1 cellular context compared by ENCODE assay signal in the genomic region with DNA sequence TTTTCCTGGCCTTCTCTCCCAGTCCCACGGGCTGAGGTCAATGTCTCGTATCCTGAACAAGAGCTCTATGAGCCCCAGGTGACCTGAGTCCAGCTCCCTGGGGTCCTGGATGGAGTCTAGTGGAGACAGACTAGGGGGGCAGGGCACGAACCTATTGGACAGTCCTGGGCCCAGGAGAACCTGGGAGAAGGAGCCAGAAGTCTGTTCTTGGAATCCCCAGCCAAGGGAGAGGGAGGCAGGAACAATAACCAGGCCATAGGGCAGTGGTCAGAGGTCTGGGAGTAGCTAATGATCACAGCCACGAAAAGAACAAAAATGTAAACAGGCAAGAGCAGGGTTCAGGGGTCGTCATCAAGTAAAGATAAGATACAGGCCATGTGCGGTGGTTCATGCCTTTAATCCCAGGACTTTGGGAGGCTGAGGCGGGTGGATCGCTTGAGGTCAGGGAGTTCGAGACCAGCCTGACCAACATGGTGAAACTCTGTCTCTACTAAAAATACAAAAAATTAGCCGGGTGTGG.
TF ChIP-seq lines count a peak whose summit lies in the region.

No MANE protein-coding gene starts in this region.

TF ChIP-seq in HepG2, 621 proteins besides CTCF, POLR2A, EP300 and RAD21 (continued from another document and continues in another):
- TF ChIP-seq, protein P1, sequence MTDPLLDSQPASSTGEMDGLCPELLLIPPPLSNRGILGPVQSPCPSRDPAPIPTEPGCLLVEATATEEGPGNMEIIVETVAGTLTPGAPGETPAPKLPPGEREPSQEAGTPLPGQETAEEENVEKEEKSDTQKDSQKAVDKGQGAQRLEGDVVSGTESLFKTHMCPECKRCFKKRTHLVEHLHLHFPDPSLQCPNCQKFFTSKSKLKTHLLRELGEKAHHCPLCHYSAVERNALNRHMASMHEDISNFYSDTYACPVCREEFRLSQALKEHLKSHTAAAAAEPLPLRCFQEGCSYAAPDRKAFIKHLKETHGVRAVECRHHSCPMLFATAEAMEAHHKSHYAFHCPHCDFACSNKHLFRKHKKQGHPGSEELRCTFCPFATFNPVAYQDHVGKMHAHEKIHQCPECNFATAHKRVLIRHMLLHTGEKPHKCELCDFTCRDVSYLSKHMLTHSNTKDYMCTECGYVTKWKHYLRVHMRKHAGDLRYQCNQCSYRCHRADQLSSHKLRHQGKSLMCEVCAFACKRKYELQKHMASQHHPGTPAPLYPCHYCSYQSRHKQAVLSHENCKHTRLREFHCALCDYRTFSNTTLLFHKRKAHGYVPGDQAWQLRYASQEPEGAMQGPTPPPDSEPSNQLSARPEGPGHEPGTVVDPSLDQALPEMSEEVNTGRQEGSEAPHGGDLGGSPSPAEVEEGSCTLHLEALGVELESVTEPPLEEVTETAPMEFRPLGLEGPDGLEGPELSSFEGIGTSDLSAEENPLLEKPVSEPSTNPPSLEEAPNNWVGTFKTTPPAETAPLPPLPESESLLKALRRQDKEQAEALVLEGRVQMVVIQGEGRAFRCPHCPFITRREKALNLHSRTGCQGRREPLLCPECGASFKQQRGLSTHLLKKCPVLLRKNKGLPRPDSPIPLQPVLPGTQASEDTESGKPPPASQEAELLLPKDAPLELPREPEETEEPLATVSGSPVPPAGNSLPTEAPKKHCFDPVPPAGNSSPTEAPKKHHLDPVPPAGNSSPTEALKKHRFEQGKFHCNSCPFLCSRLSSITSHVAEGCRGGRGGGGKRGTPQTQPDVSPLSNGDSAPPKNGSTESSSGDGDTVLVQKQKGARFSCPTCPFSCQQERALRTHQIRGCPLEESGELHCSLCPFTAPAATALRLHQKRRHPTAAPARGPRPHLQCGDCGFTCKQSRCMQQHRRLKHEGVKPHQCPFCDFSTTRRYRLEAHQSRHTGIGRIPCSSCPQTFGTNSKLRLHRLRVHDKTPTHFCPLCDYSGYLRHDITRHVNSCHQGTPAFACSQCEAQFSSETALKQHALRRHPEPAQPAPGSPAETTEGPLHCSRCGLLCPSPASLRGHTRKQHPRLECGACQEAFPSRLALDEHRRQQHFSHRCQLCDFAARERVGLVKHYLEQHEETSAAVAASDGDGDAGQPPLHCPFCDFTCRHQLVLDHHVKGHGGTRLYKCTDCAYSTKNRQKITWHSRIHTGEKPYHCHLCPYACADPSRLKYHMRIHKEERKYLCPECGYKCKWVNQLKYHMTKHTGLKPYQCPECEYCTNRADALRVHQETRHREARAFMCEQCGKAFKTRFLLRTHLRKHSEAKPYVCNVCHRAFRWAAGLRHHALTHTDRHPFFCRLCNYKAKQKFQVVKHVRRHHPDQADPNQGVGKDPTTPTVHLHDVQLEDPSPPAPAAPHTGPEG (CRISPR knock-in tag; IDR thresholded peaks at IDR 0.05): no peak
- TF ChIP-seq ZNF317 (CRISPR knock-in tag; IDR thresholded peaks at IDR 0.05): peak; percentile 19; the same call in 1 of the 2 replicates
- peak; percentile 65; the same call in 1 of the 2 replicates for TF ChIP-seq ZNF292 (CRISPR knock-in tag; IDR thresholded peaks at IDR 0.05; ENCODE audit: borderline replicate concordance, low read depth)
- TF ChIP-seq NCOR1 (IDR thresholded peaks at IDR 0.05; ENCODE audit: borderline replicate concordance, low read length): peak; percentile 48; the same call in 1 of the 2 replicates
- TF ChIP-seq ZNF446 (CRISPR knock-in tag; IDR thresholded peaks at IDR 0.05): no peak
- TF ChIP-seq ZBTB38 (CRISPR knock-in tag; IDR thresholded peaks at IDR 0.05): peak; percentile 60; the same call in 1 of the 2 replicates
- no peak for TF ChIP-seq SETDB1 (CRISPR knock-in tag; IDR thresholded peaks at IDR 0.05; ENCODE audit: borderline replicate concordance)
- TF ChIP-seq, protein P2, sequence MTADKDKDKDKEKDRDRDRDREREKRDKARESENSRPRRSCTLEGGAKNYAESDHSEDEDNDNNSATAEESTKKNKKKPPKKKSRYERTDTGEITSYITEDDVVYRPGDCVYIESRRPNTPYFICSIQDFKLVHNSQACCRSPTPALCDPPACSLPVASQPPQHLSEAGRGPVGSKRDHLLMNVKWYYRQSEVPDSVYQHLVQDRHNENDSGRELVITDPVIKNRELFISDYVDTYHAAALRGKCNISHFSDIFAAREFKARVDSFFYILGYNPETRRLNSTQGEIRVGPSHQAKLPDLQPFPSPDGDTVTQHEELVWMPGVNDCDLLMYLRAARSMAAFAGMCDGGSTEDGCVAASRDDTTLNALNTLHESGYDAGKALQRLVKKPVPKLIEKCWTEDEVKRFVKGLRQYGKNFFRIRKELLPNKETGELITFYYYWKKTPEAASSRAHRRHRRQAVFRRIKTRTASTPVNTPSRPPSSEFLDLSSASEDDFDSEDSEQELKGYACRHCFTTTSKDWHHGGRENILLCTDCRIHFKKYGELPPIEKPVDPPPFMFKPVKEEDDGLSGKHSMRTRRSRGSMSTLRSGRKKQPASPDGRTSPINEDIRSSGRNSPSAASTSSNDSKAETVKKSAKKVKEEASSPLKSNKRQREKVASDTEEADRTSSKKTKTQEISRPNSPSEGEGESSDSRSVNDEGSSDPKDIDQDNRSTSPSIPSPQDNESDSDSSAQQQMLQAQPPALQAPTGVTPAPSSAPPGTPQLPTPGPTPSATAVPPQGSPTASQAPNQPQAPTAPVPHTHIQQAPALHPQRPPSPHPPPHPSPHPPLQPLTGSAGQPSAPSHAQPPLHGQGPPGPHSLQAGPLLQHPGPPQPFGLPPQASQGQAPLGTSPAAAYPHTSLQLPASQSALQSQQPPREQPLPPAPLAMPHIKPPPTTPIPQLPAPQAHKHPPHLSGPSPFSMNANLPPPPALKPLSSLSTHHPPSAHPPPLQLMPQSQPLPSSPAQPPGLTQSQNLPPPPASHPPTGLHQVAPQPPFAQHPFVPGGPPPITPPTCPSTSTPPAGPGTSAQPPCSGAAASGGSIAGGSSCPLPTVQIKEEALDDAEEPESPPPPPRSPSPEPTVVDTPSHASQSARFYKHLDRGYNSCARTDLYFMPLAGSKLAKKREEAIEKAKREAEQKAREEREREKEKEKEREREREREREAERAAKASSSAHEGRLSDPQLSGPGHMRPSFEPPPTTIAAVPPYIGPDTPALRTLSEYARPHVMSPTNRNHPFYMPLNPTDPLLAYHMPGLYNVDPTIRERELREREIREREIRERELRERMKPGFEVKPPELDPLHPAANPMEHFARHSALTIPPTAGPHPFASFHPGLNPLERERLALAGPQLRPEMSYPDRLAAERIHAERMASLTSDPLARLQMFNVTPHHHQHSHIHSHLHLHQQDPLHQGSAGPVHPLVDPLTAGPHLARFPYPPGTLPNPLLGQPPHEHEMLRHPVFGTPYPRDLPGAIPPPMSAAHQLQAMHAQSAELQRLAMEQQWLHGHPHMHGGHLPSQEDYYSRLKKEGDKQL (CRISPR knock-in tag; IDR thresholded peaks at IDR 0.05; ENCODE audit: low read depth): no peak
- peak; percentile 64 for TF ChIP-seq ISL2 (CRISPR knock-in tag; IDR thresholded peaks at IDR 0.05)
- peak; percentile 65; the same call in 1 of the 2 replicates for TF ChIP-seq RXRA (CRISPR knock-in tag; IDR thresholded peaks at IDR 0.05)
- 0 out of 2 replicates have a peak, but pooled peaks have one; percentile 35 for TF ChIP-seq ARNT2 (CRISPR knock-in tag; IDR thresholded peaks at IDR 0.05; ENCODE audit: low read depth)
- peak; percentile 88; the same call in 1 of the 2 replicates for TF ChIP-seq ADNP (CRISPR knock-in tag; IDR thresholded peaks at IDR 0.05)
- TF ChIP-seq, protein P3, sequence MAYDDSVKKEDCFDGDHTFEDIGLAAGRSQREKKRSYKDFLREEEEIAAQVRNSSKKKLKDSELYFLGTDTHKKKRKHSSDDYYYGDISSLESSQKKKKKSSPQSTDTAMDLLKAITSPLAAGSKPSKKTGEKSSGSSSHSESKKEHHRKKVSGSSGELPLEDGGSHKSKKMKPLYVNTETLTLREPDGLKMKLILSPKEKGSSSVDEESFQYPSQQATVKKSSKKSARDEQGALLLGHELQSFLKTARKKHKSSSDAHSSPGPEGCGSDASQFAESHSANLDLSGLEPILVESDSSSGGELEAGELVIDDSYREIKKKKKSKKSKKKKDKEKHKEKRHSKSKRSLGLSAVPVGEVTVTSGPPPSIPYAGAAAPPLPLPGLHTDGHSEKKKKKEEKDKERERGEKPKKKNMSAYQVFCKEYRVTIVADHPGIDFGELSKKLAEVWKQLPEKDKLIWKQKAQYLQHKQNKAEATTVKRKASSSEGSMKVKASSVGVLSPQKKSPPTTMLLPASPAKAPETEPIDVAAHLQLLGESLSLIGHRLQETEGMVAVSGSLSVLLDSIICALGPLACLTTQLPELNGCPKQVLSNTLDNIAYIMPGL (CRISPR knock-in tag; IDR thresholded peaks at IDR 0.05; ENCODE audit: borderline replicate concordance in 1 of 2, low read depth in 1 of 2): 0 out of 4 replicates have a peak, but pooled peaks have one; percentile 28 to 38
- TF ChIP-seq CHD4 (IDR thresholded peaks at IDR 0.05; ENCODE audit: borderline replicate concordance, low read length): peak; percentile 87; the same call in 1 of the 2 replicates
- 0 out of 2 replicates have a peak, but pooled peaks have one; percentile 38 for TF ChIP-seq ELF3 (CRISPR knock-in tag; IDR thresholded peaks at IDR 0.05)
- TF ChIP-seq, protein P4, sequence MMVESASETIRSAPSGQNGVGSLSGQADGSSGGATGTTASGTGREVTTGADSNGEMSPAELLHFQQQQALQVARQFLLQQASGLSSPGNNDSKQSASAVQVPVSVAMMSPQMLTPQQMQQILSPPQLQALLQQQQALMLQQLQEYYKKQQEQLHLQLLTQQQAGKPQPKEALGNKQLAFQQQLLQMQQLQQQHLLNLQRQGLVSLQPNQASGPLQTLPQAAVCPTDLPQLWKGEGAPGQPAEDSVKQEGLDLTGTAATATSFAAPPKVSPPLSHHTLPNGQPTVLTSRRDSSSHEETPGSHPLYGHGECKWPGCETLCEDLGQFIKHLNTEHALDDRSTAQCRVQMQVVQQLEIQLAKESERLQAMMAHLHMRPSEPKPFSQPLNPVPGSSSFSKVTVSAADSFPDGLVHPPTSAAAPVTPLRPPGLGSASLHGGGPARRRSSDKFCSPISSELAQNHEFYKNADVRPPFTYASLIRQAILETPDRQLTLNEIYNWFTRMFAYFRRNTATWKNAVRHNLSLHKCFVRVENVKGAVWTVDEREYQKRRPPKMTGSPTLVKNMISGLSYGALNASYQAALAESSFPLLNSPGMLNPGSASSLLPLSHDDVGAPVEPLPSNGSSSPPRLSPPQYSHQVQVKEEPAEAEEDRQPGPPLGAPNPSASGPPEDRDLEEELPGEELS (CRISPR knock-in tag; IDR thresholded peaks at IDR 0.05): peak; percentile 88
- peak; percentile 65 for TF ChIP-seq BCL6 (CRISPR knock-in tag; IDR thresholded peaks at IDR 0.05)
- TF ChIP-seq ZIK1 (CRISPR knock-in tag; IDR thresholded peaks at IDR 0.05; ENCODE audit: borderline replicate concordance, low read depth): no peak
- TF ChIP-seq, protein P5, sequence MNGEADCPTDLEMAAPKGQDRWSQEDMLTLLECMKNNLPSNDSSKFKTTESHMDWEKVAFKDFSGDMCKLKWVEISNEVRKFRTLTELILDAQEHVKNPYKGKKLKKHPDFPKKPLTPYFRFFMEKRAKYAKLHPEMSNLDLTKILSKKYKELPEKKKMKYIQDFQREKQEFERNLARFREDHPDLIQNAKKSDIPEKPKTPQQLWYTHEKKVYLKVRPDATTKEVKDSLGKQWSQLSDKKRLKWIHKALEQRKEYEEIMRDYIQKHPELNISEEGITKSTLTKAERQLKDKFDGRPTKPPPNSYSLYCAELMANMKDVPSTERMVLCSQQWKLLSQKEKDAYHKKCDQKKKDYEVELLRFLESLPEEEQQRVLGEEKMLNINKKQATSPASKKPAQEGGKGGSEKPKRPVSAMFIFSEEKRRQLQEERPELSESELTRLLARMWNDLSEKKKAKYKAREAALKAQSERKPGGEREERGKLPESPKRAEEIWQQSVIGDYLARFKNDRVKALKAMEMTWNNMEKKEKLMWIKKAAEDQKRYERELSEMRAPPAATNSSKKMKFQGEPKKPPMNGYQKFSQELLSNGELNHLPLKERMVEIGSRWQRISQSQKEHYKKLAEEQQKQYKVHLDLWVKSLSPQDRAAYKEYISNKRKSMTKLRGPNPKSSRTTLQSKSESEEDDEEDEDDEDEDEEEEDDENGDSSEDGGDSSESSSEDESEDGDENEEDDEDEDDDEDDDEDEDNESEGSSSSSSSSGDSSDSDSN (CRISPR knock-in tag; IDR thresholded peaks at IDR 0.05): 0 out of 2 replicates have a peak, but pooled peaks have one; percentile 13
- TF ChIP-seq GATA4 (IDR thresholded peaks at IDR 0.05; ENCODE audit: borderline replicate concordance, low read depth): peak; percentile 84; the same call in 1 of the 2 replicates
- 0 out of 2 replicates have a peak, but pooled peaks have one; percentile 58 for TF ChIP-seq ZNF564 (CRISPR knock-in tag; IDR thresholded peaks at IDR 0.05)
- TF ChIP-seq MAFK (conservative IDR thresholded peaks at IDR 0.05 in 1 of 2, IDR thresholded peaks at IDR 0.05 in 1 of 2; ENCODE audit: low read length in 2 of 2): no peak
- 0 out of 2 replicates have a peak, but pooled peaks have one; percentile 24 for TF ChIP-seq SPEN (CRISPR knock-in tag; IDR thresholded peaks at IDR 0.05; ENCODE audit: low read depth)
- TF ChIP-seq, protein P6, sequence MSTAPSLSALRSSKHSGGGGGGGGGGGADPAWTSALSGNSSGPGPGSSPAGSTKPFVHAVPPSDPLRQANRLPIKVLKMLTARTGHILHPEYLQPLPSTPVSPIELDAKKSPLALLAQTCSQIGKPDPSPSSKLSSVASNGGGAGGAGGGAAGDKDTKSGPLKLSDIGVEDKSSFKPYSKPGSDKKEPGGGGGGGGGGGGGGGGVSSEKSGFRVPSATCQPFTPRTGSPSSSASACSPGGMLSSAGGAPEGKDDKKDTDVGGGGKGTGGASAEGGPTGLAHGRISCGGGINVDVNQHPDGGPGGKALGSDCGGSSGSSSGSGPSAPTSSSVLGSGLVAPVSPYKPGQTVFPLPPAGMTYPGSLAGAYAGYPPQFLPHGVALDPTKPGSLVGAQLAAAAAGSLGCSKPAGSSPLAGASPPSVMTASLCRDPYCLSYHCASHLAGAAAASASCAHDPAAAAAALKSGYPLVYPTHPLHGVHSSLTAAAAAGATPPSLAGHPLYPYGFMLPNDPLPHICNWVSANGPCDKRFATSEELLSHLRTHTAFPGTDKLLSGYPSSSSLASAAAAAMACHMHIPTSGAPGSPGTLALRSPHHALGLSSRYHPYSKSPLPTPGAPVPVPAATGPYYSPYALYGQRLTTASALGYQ (CRISPR knock-in tag; IDR thresholded peaks at IDR 0.05): peak; percentile 63; the same call in 1 of the 2 replicates
- TF ChIP-seq, protein P7, sequence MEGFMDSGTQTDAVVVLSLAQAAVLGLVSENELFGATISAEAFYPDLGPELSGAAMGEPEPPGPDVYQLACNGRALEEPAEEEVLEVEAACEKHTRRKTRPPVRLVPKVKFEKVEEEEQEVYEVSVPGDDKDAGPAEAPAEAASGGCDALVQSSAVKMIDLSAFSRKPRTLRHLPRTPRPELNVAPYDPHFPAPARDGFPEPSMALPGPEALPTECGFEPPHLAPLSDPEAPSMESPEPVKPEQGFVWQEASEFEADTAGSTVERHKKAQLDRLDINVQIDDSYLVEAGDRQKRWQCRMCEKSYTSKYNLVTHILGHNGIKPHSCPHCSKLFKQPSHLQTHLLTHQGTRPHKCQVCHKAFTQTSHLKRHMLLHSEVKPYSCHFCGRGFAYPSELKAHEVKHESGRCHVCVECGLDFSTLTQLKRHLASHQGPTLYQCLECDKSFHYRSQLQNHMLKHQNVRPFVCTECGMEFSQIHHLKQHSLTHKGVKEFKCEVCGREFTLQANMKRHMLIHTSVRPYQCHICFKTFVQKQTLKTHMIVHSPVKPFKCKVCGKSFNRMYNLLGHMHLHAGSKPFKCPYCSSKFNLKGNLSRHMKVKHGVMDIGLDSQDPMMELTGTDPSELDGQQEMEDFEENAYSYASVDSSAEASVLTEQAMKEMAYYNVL (CRISPR knock-in tag; IDR thresholded peaks at IDR 0.05; ENCODE audit: borderline replicate concordance): peak; percentile 79; the same call in 1 of the 2 replicates
- peak; percentile 97 for TF ChIP-seq PPARG (CRISPR knock-in tag; conservative IDR thresholded peaks at IDR 0.05)
- TF ChIP-seq XBP1 (CRISPR knock-in tag; IDR thresholded peaks at IDR 0.05): no peak
- TF ChIP-seq KDM3A (CRISPR knock-in tag; IDR thresholded peaks at IDR 0.05; ENCODE audit: low read depth): 0 out of 2 replicates have a peak, but pooled peaks have one; percentile 25
- 0 out of 2 replicates have a peak, but pooled peaks have one; percentile 18 for TF ChIP-seq ZNF652 (CRISPR knock-in tag; IDR thresholded peaks at IDR 0.05; ENCODE audit: borderline replicate concordance, low read depth)
- TF ChIP-seq ZNF614 (CRISPR knock-in tag; IDR thresholded peaks at IDR 0.05; ENCODE audit: borderline replicate concordance): peak; percentile 92
